Comparison of ENCODE assay signal across 10 cellular contexts in genomic region chr1:185674201-185674600, GRCh38. TPM values are rescaled to one million over a fixed set of nuclear protein-coding genes. Genes with fewer than 3 reads are reported as not detected.
A peak's percentile ranks its signal among the peaks of the same experiment; 100 is the strongest.
DNase-seq lines count a peak whose midpoint lies in the region; ATAC-seq and TF ChIP-seq lines count a peak whose summit lies in the region.
"Had no signal": no experiment of that assay in that cellular context is flagged by ENCODE, and none has a peak within 500 bp of the region (broad histone marks: within the 10 kb centered on the region; RNA-seq: fewer than 3 reads in every experiment).

No MANE protein-coding gene starts in this region.

- DNase-seq in activated T-cell treated with anti-CD3 and anti-CD28 coated beads, Interleukin-2, amount 50 U/mL, for 4 hours = no peak
- DNase-seq in activated T-cell treated with anti-CD3 and anti-CD28 coated beads for 4 hours (no peak), stomach (no peak), DMS 273 treated with DMSO at 0.1 percent for 48 hours (lab: John Stamatoyannopoulos, UW) (no peak), type B pancreatic cell (ENCODE audit: extremely low spot score, unreplicated experiment) (no peak)
- no peak for DNase-seq in central memory CD8-positive, alpha-beta T cell (ENCODE audit: low spot score in 2 of 2)

- no peak overlapping the region for H3K27ac Mint-ChIP-seq in central memory CD8-positive, alpha-beta T cell (ENCODE audit: low read depth)
- H3K27ac Mint-ChIP-seq in type B pancreatic cell = no peak overlapping the region

- TF ChIP-seq POLR2A in stomach (IDR thresholded peaks at IDR 0.05) = no peak

- 3 to 20% (median 6%) methylated on average over 5 of the region's 5 CpGs for WGBS in stomach, 5 donors

- intact Hi-C loops in stomach (cut with DNase I; ENCODE audit: low total_unique reads) = no loop called here

- TF ChIP-seq EP300 in stomach (IDR thresholded peaks at IDR 0.05) = no peak

- no peaks in the 10 kb centered on the region for H3K9me3 Mint-ChIP-seq in activated T-cell treated with anti-CD3 and anti-CD28 coated beads, Interleukin-2, amount 50 U/mL, for 4 hours
- no peaks in the 10 kb centered on the region for H3K9me3 Mint-ChIP-seq in central memory CD8-positive, alpha-beta T cell
- H3K9me3 Mint-ChIP-seq in type B pancreatic cell = no peaks in the 10 kb centered on the region

- H3K4me1 ChIP-seq in stomach = peaks cover 0 to 18% (median 12%) of the 10 kb centered on the region in 4 donors

- no peaks in the 10 kb centered on the region for H3K36me3 Mint-ChIP-seq in activated T-cell treated with anti-CD3 and anti-CD28 coated beads, Interleukin-2, amount 50 U/mL, for 4 hours (ENCODE audit: insufficient read depth)
- no peaks in the 10 kb centered on the region for H3K36me3 Mint-ChIP-seq in central memory CD8-positive, alpha-beta T cell (ENCODE audit: insufficient read depth)
- H3K36me3 Mint-ChIP-seq in type B pancreatic cell = no peaks in the 10 kb centered on the region

- H3K9me3 ChIP-seq in stomach = no peaks in the 10 kb centered on the region
- H3K9me3 ChIP-seq: suprapubic skin had no signal

- H3K4me1 Mint-ChIP-seq in activated T-cell treated with anti-CD3 and anti-CD28 coated beads, Interleukin-2, amount 50 U/mL, for 4 hours (ENCODE audit: low read depth) = peaks cover 45% of the 10 kb centered on the region
- H3K4me1 Mint-ChIP-seq in central memory CD8-positive, alpha-beta T cell = peaks cover 12% of the 10 kb centered on the region
- no peaks in the 10 kb centered on the region for H3K4me1 Mint-ChIP-seq in type B pancreatic cell (ENCODE audit: unreplicated experiment)

- H3K27me3 Mint-ChIP-seq in activated T-cell treated with anti-CD3 and anti-CD28 coated beads, Interleukin-2, amount 50 U/mL, for 4 hours (ENCODE audit: low read depth) = no peaks in the 10 kb centered on the region
- no peaks in the 10 kb centered on the region for H3K27me3 Mint-ChIP-seq in central memory CD8-positive, alpha-beta T cell
- H3K27me3 Mint-ChIP-seq in type B pancreatic cell = no peaks in the 10 kb centered on the region

- H3K4me3 ChIP-seq in stomach = no peak overlapping the region
- H3K4me3 ChIP-seq: suprapubic skin had no signal

- peak overlapping the region; percentile 34 for H3K4me3 Mint-ChIP-seq in activated T-cell treated with anti-CD3 and anti-CD28 coated beads, Interleukin-2, amount 50 U/mL, for 4 hours
- H3K4me3 Mint-ChIP-seq in central memory CD8-positive, alpha-beta T cell = peak overlapping the region; percentile 1
- no peak overlapping the region for H3K4me3 Mint-ChIP-seq in type B pancreatic cell

- ATAC-seq in activated T-cell treated with anti-CD3 and anti-CD28 coated beads, Interleukin-2, amount 50 U/mL, for 4 hours = peak in 1 of 2 donors; percentile 14
- ATAC-seq in HG03432 (IDR thresholded peaks at IDR 0.05; ENCODE audit: unreplicated experiment) = peak; percentile 68
- peak; percentile 66 for ATAC-seq in central memory CD8-positive, alpha-beta T cell (replicated peaks; ENCODE audit: extremely low read depth, poor library complexity, severe bottlenecking)
- no peak for ATAC-seq in HG03045 (IDR thresholded peaks at IDR 0.05; ENCODE audit: unreplicated experiment)

- H3K36me3 ChIP-seq in stomach = no peaks in the 10 kb centered on the region
- H3K36me3 ChIP-seq: suprapubic skin had no signal

- peak overlapping the region in 3 of 5 donors; percentile 5 to 28 (median 22) for H3K27ac ChIP-seq in stomach
- H3K27ac ChIP-seq: C4-2B, suprapubic skin had no signal

- TF ChIP-seq CTCF in stomach (IDR thresholded peaks at IDR 0.05) = no peak
- TF ChIP-seq CTCF in type B pancreatic cell (conservative IDR thresholded peaks at IDR 0.05) = no peak

- H3K27me3 ChIP-seq in stomach = no peaks in the 10 kb centered on the region
- H3K27me3 ChIP-seq: suprapubic skin had no signal

RNA-seq across cellular contexts. Expression of gene HMCN1, which starts 60.0 kb away (rescaled TPM):
- total RNA-seq in activated T-cell treated with anti-CD3 and anti-CD28 coated beads, Interleukin-2, amount 50 U/mL, for 4 hours = under 1 TPM; under 0.01 to 0.03 (median 0.03) TPM
- 10 to 100 TPM in 1 of 5 donors, 1 to 10 TPM in 2, under 1 TPM in 2; 0.58 to 15.1 (median 1.2) TPM for total RNA-seq in stomach
- polyA plus RNA-seq in stomach = under 1 TPM; 0.12 to 0.83 (median 0.15) TPM
- 4.1 and 13.2 TPM in 2 replicates for total RNA-seq in type B pancreatic cell (ENCODE audit: low replicate concordance)
